33 cellular contexts compared by ENCODE assay signal in genomic region chr2:198134287-198134955, GRCh38.
DNase-seq lines count a peak whose midpoint lies in the region; ATAC-seq and TF ChIP-seq lines count a peak whose summit lies in the region.
"Had no signal": no experiment of that assay in that cellular context is flagged by ENCODE, and none has a peak within 500 bp of the region (broad histone marks: within the 10 kb centered on the region; RNA-seq: fewer than 3 reads in every experiment).

No MANE protein-coding gene starts in this region.

- dilution Hi-C loops in mammary epithelial cell (cut with HindIII; ENCODE audit: low sequenced_read_pairs), result no loop called here

- no peak overlapping the region for H3K27ac Mint-ChIP-seq in MCF 10A (ENCODE audit: low read depth, unreplicated experiment)
- no peak overlapping the region for H3K27ac Mint-ChIP-seq in GM23338
- H3K27ac Mint-ChIP-seq: activated CD4-positive, alpha-beta memory T cell treated with anti-CD3 and anti-CD28 coated beads, Interleukin-2, amount 10 ng/mL, durations not matched to agents 7 days and 5 days; activated naive CD4-positive, alpha-beta T cell treated with anti-CD3 and anti-CD28 coated beads, Interleukin-2, amount 10 ng/mL, durations not matched to agents 7 days and 5 days; endodermal cell; stimulated activated effector memory CD8-positive, alpha-beta T cell treated with anti-CD3 and anti-CD28 coated beads, Interleukin-12 subunit alpha, Interleukin-12 subunit beta, amount 100 ng/mL, for 72 hours; T-helper 17 cell had no signal

- H3K4me1 ChIP-seq in mammary epithelial cell (ENCODE audit: insufficient read depth, low read length) (no peaks in the 10 kb centered on the region), GM23338 (ENCODE audit: insufficient read depth) (no peaks in the 10 kb centered on the region)
- H3K4me1 ChIP-seq: lower lobe of right lung, right lobe of liver, vagina had no signal

- DNase-seq in mammary epithelial cell (peak; percentile 1), MCF 10A (ENCODE audit: unreplicated experiment) (no peak), MG63 (peak; percentile 1), fibroblast of mammary gland (ENCODE audit: low read depth) (peak; percentile 4), stromal cell of bone marrow (ENCODE audit: low read depth) (peak; percentile 31), GM23338 (ENCODE audit: low spot score) (no peak), amniotic stem cell (lab: John Stamatoyannopoulos, UW) (no peak), GM20000 (ENCODE audit: low spot score) (no peak)
- DNase-seq: activated CD4-positive, alpha-beta memory T cell treated with anti-CD3 and anti-CD28 coated beads, Interleukin-2, amount 10 ng/mL, durations not matched to agents 7 days and 5 days; activated CD4-positive, CD25-positive, alpha-beta regulatory T cell treated with anti-CD3 and anti-CD28 coated beads, Interleukin-2, amount 50 U/mL, for 72 hours; activated CD8-positive, alpha-beta memory T cell treated with anti-CD3 and anti-CD28 coated beads, Interleukin-2, amount 50 U/mL, for 48 hours; activated naive CD4-positive, alpha-beta T cell treated with anti-CD3 and anti-CD28 coated beads, Interleukin-2, amount 10 ng/mL, durations not matched to agents 7 days and 5 days; cortex of kidney; DMS153; endodermal cell; GDM1; islet precursor cell; KG1; lower lobe of right lung; NCI-H1417 treated with DMSO at 0.1 percent for 48 hours; NCI-H774; right lobe of liver; stimulated activated CD4-positive, alpha-beta T cell treated with anti-CD3 and anti-CD28 coated beads, Interleukin-4, amount 100 ng/mL, for 24 hours; T-helper 17 cell had no signal

- H3K27me3 Mint-ChIP-seq in MCF 10A (ENCODE audit: insufficient read depth, unreplicated experiment), result peaks cover 29% of the 10 kb centered on the region
- H3K27me3 Mint-ChIP-seq in GM23338 (ENCODE audit: insufficient read depth, low read depth, poor library complexity), result peaks cover 3% of the 10 kb centered on the region
- H3K27me3 Mint-ChIP-seq: activated CD4-positive, alpha-beta memory T cell treated with anti-CD3 and anti-CD28 coated beads, Interleukin-2, amount 10 ng/mL, durations not matched to agents 7 days and 5 days; activated naive CD4-positive, alpha-beta T cell treated with anti-CD3 and anti-CD28 coated beads, Interleukin-2, amount 10 ng/mL, durations not matched to agents 7 days and 5 days had no signal

- peaks cover 3% of the 10 kb centered on the region for H3K27me3 ChIP-seq in mammary epithelial cell (ENCODE audit: insufficient read depth, low read length)
- H3K27me3 ChIP-seq in MG63, result no peaks in the 10 kb centered on the region
- H3K27me3 ChIP-seq in GM23338 (ENCODE audit: insufficient read depth), result no peaks in the 10 kb centered on the region
- H3K27me3 ChIP-seq: esophagus muscularis mucosa, gastroesophageal sphincter, right lobe of liver, vagina had no signal

- no peak overlapping the region for H3K4me2 ChIP-seq in mammary epithelial cell (ENCODE audit: insufficient read depth, low read depth, low read length)
- no peak overlapping the region for H3K4me2 ChIP-seq in GM23338

- H3F3A ChIP-seq in GM23338 (replicated peaks; ENCODE audit: low read depth), result no peaks in the 10 kb centered on the region

- H3K27ac ChIP-seq in mammary epithelial cell (ENCODE audit: insufficient read depth, low read depth, low read length) (no peak overlapping the region), GM23338 (ENCODE audit: low read depth) (no peak overlapping the region)
- H3K27ac ChIP-seq: 22Rv1, esophagus muscularis mucosa, gastroesophageal sphincter, lower lobe of right lung, right lobe of liver, RWPE1, SK-N-MC, thoracic aorta, vagina had no signal

- H3K4me3 ChIP-seq in mammary epithelial cell (replicated peaks in 1 of 3; ENCODE audit: insufficient read depth in 1 of 3, low read depth in 2 of 3, low read length in 3 of 3) (no peak overlapping the region), MG63 (no peak overlapping the region), fibroblast of mammary gland (ENCODE audit: control insufficient read depth, low read depth, low read length) (no peak overlapping the region), GM23338 (no peak overlapping the region)
- H3K4me3 ChIP-seq: esophagus muscularis mucosa, gastroesophageal sphincter, lower lobe of right lung, right lobe of liver, SK-N-MC, thoracic aorta, vagina had no signal

- no peak for ATAC-seq in GM23338
- ATAC-seq: gastroesophageal sphincter; lower lobe of right lung; right lobe of liver; stimulated activated effector memory CD8-positive, alpha-beta T cell treated with anti-CD3 and anti-CD28 coated beads, Interleukin-12 subunit alpha, Interleukin-12 subunit beta, amount 100 ng/mL, for 72 hours; T-helper 17 cell had no signal

- H4K20me1 ChIP-seq in mammary epithelial cell (ENCODE audit: insufficient read depth, low read length), result no peaks in the 10 kb centered on the region
- no peaks in the 10 kb centered on the region for H4K20me1 ChIP-seq in GM23338 (replicated peaks; ENCODE audit: insufficient read depth)

- H3K4me1 Mint-ChIP-seq in MCF 10A (ENCODE audit: insufficient read depth, unreplicated experiment) (no peaks in the 10 kb centered on the region), GM23338 (no peaks in the 10 kb centered on the region)
- H3K4me1 Mint-ChIP-seq: activated CD4-positive, alpha-beta memory T cell treated with anti-CD3 and anti-CD28 coated beads, Interleukin-2, amount 10 ng/mL, durations not matched to agents 7 days and 5 days; activated naive CD4-positive, alpha-beta T cell treated with anti-CD3 and anti-CD28 coated beads, Interleukin-2, amount 10 ng/mL, durations not matched to agents 7 days and 5 days; stimulated activated effector memory CD8-positive, alpha-beta T cell treated with anti-CD3 and anti-CD28 coated beads, Interleukin-12 subunit alpha, Interleukin-12 subunit beta, amount 100 ng/mL, for 72 hours had no signal

- H3K9me2 ChIP-seq in GM23338 (ENCODE audit: insufficient read depth), result no peaks in the 10 kb centered on the region

- H3K79me2 ChIP-seq in mammary epithelial cell (ENCODE audit: insufficient read depth, low read length) (no peaks in the 10 kb centered on the region), GM23338 (replicated peaks; ENCODE audit: insufficient read depth) (no peaks in the 10 kb centered on the region)

- no peak for TF ChIP-seq CTCF in mammary epithelial cell (conservative IDR thresholded peaks at IDR 0.05 in 1 of 2, IDR thresholded peaks at IDR 0.05 in 1 of 2; ENCODE audit: extremely low read depth in 1 of 2, insufficient read depth in 1 of 2, low read depth in 1 of 2, low read length in 2 of 2)
- TF ChIP-seq CTCF in MCF 10A (IDR thresholded peaks at IDR 0.05; ENCODE audit: unreplicated experiment), result no peak
- TF ChIP-seq CTCF in fibroblast of mammary gland (conservative IDR thresholded peaks at IDR 0.05; ENCODE audit: control insufficient read depth, insufficient read depth, low read depth, low read length), result no peak
- TF ChIP-seq CTCF in GM23338 (conservative IDR thresholded peaks at IDR 0.05; ENCODE audit: low read depth in 2 of 2), result no peak
- TF ChIP-seq CTCF in GM20000 (IDR thresholded peaks at IDR 0.05; ENCODE audit: extremely low read depth, missing control alignments), result no peak

- intact Hi-C loops in mammary epithelial cell (cut with micrococcal nuclease), result no loop called here
- intact Hi-C loops in MCF 10A (cut with micrococcal nuclease), result no loop called here

- H3K9me3 ChIP-seq in mammary epithelial cell (replicated peaks; ENCODE audit: insufficient read depth, low read length) (no peaks in the 10 kb centered on the region), MG63 (no peaks in the 10 kb centered on the region)
- H3K9me3 ChIP-seq: esophagus muscularis mucosa, gastroesophageal sphincter, lower lobe of right lung, right lobe of liver, thoracic aorta, vagina had no signal

- H3K9me3 Mint-ChIP-seq in MCF 10A (ENCODE audit: unreplicated experiment), result no peaks in the 10 kb centered on the region
- no peaks in the 10 kb centered on the region for H3K9me3 Mint-ChIP-seq in GM23338
- H3K9me3 Mint-ChIP-seq: activated CD4-positive, alpha-beta memory T cell treated with anti-CD3 and anti-CD28 coated beads, Interleukin-2, amount 10 ng/mL, durations not matched to agents 7 days and 5 days; endodermal cell; nephron; stimulated activated effector memory CD8-positive, alpha-beta T cell treated with anti-CD3 and anti-CD28 coated beads, Interleukin-12 subunit alpha, Interleukin-12 subunit beta, amount 100 ng/mL, for 72 hours had no signal

- H3K9ac ChIP-seq in mammary epithelial cell (ENCODE audit: insufficient read depth, low read length), result no peak overlapping the region

- CTCF ChIA-PET in mammary epithelial cell (lab: Charles Lee; ENCODE audit: low non-redundant PET), result no interaction called here
- CTCF ChIA-PET in MCF 10A (lab: Yijun Ruan, JAX), result interaction anchor here (0.6 to 0.8 kb wide), 2 partner anchors 162 to 1606 kb away, joined by 3 read pairs; no protein-coding TSS in a partner anchor

- BruUV-seq in mammary epithelial cell (replicated peaks; lab: Mats Ljungman, UMichigan) (no TSS peak), MCF 10A (replicated peaks; lab: Mats Ljungman, UMichigan) (no TSS peak)

- 61% methylated on average over 6 of the region's 6 CpGs for WGBS in mammary epithelial cell (ENCODE audit: low coverage, missing lambda C conversion rate)

- H2AFZ ChIP-seq in mammary epithelial cell (ENCODE audit: low read depth, low read length) (no peak overlapping the region), GM23338 (no peak overlapping the region; the same call in 1 of the 2 replicates)

- H3K36me3 ChIP-seq in mammary epithelial cell (ENCODE audit: insufficient read depth, low read length) (no peaks in the 10 kb centered on the region), MG63 (no peaks in the 10 kb centered on the region), GM23338 (ENCODE audit: insufficient read depth) (no peaks in the 10 kb centered on the region)
- H3K36me3 ChIP-seq: esophagus muscularis mucosa, gastroesophageal sphincter, lower lobe of right lung, right lobe of liver, thoracic aorta, vagina had no signal

- H3K4me3 Mint-ChIP-seq in MCF 10A (ENCODE audit: unreplicated experiment), result no peak overlapping the region
- no peak overlapping the region for H3K4me3 Mint-ChIP-seq in GM23338
- H3K4me3 Mint-ChIP-seq: activated CD4-positive, alpha-beta memory T cell treated with anti-CD3 and anti-CD28 coated beads, Interleukin-2, amount 10 ng/mL, durations not matched to agents 7 days and 5 days; activated naive CD4-positive, alpha-beta T cell treated with anti-CD3 and anti-CD28 coated beads, Interleukin-2, amount 10 ng/mL, durations not matched to agents 7 days and 5 days; endodermal cell; nephron; stimulated activated effector memory CD8-positive, alpha-beta T cell treated with anti-CD3 and anti-CD28 coated beads, Interleukin-12 subunit alpha, Interleukin-12 subunit beta, amount 100 ng/mL, for 72 hours; T-helper 17 cell had no signal

- POLR2A ChIA-PET in MCF 10A (lab: Yijun Ruan, JAX), result interaction anchor here (0.6 kb wide), 1 partner anchor 145 kb away, joined by 3 read pairs; no protein-coding TSS in a partner anchor

- H3K36me3 Mint-ChIP-seq in MCF 10A (ENCODE audit: insufficient read depth, unreplicated experiment) (no peaks in the 10 kb centered on the region), GM23338 (ENCODE audit: low read depth) (no peaks in the 10 kb centered on the region)
- H3K36me3 Mint-ChIP-seq: activated naive CD4-positive, alpha-beta T cell treated with anti-CD3 and anti-CD28 coated beads, Interleukin-2, amount 10 ng/mL, durations not matched to agents 7 days and 5 days; stimulated activated effector memory CD8-positive, alpha-beta T cell treated with anti-CD3 and anti-CD28 coated beads, Interleukin-12 subunit alpha, Interleukin-12 subunit beta, amount 100 ng/mL, for 72 hours had no signal

- in situ Hi-C loops in mammary epithelial cell (cut with MboI; ENCODE audit: low sequenced_read_pairs in 2 of 2), result loop anchor here in 1 of 2 donors (10.0 kb wide), 1 partner anchor 330 kb away; the partner anchor contains the start of gene PLCL1

Comparison
In these comparisons a context has a peak if more than half of its experiments do, and no peak if none do; other contexts are left out.
1. DNase-seq: peak in mammary epithelial cell (single experiment), MG63 (single experiment), fibroblast of mammary gland (single experiment) and stromal cell of bone marrow (single experiment); none in MCF 10A (single experiment), GM23338 (single experiment), amniotic stem cell (single experiment) and GM20000 (single experiment).